In the genomic region with DNA sequence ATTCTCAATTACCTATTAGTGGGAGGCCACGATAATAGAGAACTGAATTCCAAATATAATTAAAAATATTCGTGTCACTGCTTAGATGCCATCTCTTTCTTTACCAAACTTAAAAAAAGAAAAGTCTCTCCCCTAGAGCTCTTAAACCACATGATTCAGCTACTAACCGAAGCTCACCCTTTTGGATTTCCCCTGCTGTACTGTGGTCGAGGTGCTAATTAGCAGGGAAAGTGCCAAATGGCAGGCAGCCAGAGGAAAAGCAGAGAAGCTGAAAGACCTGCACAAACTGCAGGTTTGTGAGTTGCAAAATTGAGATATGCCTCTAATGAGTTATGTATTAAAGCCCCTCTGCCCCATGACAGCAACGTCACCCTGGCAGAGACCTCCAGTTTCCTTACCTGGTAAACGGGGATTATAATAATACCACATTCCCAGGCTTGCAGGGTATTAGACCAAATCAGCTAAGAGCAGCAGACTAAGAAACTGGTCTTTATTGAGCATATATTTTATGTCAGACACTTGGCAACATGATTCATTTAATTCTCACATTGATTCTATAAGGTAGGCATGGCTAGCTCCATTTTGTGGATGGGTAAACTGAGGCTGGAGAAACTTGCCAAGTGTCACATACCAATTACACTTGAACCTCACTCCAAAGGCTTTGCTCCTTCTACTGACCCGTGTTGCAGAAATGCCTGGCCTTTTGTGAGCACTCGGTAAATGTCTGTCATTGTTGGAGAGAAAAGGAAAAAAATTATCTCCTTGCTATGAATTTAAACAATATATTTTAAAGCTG, we compare ENCODE assay signal across 8 cellular contexts.
DNase-seq lines count a peak whose midpoint lies in the region; ATAC-seq lines count a peak whose summit lies in the region.

No MANE protein-coding gene starts in this region.

- H3K27ac Mint-ChIP-seq in activated CD8-positive, alpha-beta memory T cell treated with anti-CD3 and anti-CD28 coated beads, Interleukin-2, amount 10 ng/mL, durations not matched to agents 7 days and 5 days: no peak overlapping the region

- ATAC-seq in GM18517 (IDR thresholded peaks at IDR 0.05; ENCODE audit: unreplicated experiment) (peak; percentile 79), HG02763 (IDR thresholded peaks at IDR 0.05; ENCODE audit: unreplicated experiment) (peak; percentile 78)
- ATAC-seq in activated CD8-positive, alpha-beta memory T cell treated with anti-CD3 and anti-CD28 coated beads, Interleukin-2, amount 10 ng/mL, durations not matched to agents 7 days and 5 days: peak; percentile 79

- no peaks in the 10 kb centered on the region for H3K36me3 Mint-ChIP-seq in activated CD8-positive, alpha-beta memory T cell treated with anti-CD3 and anti-CD28 coated beads, Interleukin-2, amount 10 ng/mL, durations not matched to agents 7 days and 5 days

- peaks cover 90% of the 10 kb centered on the region for H3K27me3 Mint-ChIP-seq in activated CD8-positive, alpha-beta memory T cell treated with anti-CD3 and anti-CD28 coated beads, Interleukin-2, amount 10 ng/mL, durations not matched to agents 7 days and 5 days

- no peaks in the 10 kb centered on the region for H3K9me3 Mint-ChIP-seq in activated CD8-positive, alpha-beta memory T cell treated with anti-CD3 and anti-CD28 coated beads, Interleukin-2, amount 10 ng/mL, durations not matched to agents 7 days and 5 days (ENCODE audit: low read depth)

- DNase-seq in NCI-H2171 treated with DMSO at 0.1 percent for 48 hours (lab: John Stamatoyannopoulos, UW) (peak; percentile 81), germinal center (ENCODE audit: low spot score) (peak; percentile 38), HT-29 (ENCODE audit: low spot score) (no peak), DMS79 (lab: John Stamatoyannopoulos, UW) (no peak)
- DNase-seq in activated CD8-positive, alpha-beta memory T cell treated with anti-CD3 and anti-CD28 coated beads, Interleukin-2, amount 10 ng/mL, durations not matched to agents 7 days and 5 days: peak; percentile 74
- peak; percentile 84 for DNase-seq in stimulated activated CD4-positive, alpha-beta T cell treated with anti-CD3 and anti-CD28 coated beads, Interleukin-4, amount 100 ng/mL, for 24 hours

- CTCF ChIA-PET in activated CD8-positive, alpha-beta memory T cell treated with anti-CD3 and anti-CD28 coated beads, Interleukin-2, amount 10 ng/mL, durations not matched to agents 7 days and 5 days (lab: Charles Lee): no interaction called here

- H3K4me3 Mint-ChIP-seq in activated CD8-positive, alpha-beta memory T cell treated with anti-CD3 and anti-CD28 coated beads, Interleukin-2, amount 10 ng/mL, durations not matched to agents 7 days and 5 days: no peak overlapping the region

- H3K4me1 Mint-ChIP-seq in activated CD8-positive, alpha-beta memory T cell treated with anti-CD3 and anti-CD28 coated beads, Interleukin-2, amount 10 ng/mL, durations not matched to agents 7 days and 5 days: peaks cover 12% of the 10 kb centered on the region

Comparison
In these comparisons a context has a peak if more than half of its experiments do, and no peak if none do; other contexts are left out.
1. DNase-seq: peak in NCI-H2171 treated with DMSO at 0.1 percent for 48 hours (single experiment), activated CD8-positive, alpha-beta memory T cell treated with anti-CD3 and anti-CD28 coated beads, Interleukin-2, amount 10 ng/mL, durations not matched to agents 7 days and 5 days (single experiment), germinal center (single experiment) and stimulated activated CD4-positive, alpha-beta T cell treated with anti-CD3 and anti-CD28 coated beads, Interleukin-4, amount 100 ng/mL, for 24 hours (single experiment); none in HT-29 (single experiment) and DMS79 (single experiment).
2. Peak in every context shown above with its lines, with median percentiles within 50 percentile points of each other: ATAC-seq.